13 cellular contexts compared by ENCODE assay signal in the genomic region with DNA sequence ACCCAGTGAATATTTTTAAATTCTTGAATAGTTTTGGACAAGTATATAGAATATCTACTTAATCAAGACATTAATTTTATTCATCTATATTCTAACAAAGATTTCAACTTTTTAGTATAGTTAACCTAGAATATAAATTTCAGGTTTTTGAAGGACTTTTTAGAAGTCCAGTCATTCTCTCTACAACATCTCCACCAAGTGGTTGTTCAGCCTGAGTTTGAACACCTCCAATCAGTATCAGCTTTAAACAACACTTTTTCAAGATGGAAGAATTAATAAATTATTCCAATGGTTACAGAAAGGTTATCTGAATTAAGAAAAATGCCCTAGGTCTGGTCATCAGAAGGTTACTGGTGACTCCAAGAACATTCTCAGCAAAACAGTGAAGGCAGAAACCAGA. TPM values are rescaled to one million over a fixed set of nuclear protein-coding genes. Genes with fewer than 3 reads are reported as not detected.
A peak's percentile ranks its signal among the peaks of the same experiment; 100 is the strongest.
DNase-seq lines count a peak whose midpoint lies in the region; ATAC-seq and TF ChIP-seq lines count a peak whose summit lies in the region.
"Had no signal": no experiment of that assay in that cellular context is flagged by ENCODE, and none has a peak within 500 bp of the region (broad histone marks: within the 10 kb centered on the region; RNA-seq: fewer than 3 reads in every experiment).

No MANE protein-coding gene starts in this region.

- ATAC-seq in DND-41 (ENCODE audit: insufficient read depth, low read depth), result peak; percentile 66
- ATAC-seq: activated CD4-positive, CD25-positive, alpha-beta regulatory T cell treated with anti-CD3 and anti-CD28 coated beads, Interleukin-2, amount 50 U/mL, for 24 hours had no signal

- peaks cover 45% of the 10 kb centered on the region for H3K4me1 Mint-ChIP-seq in mesothelial cell of epicardium

- peak; percentile 66 for TF ChIP-seq CTCF in DND-41 (IDR thresholded peaks at IDR 0.05; ENCODE audit: borderline replicate concordance, extremely low read depth, low read length, poor library complexity, severe bottlenecking)
- TF ChIP-seq CTCF in mesothelial cell of epicardium (IDR thresholded peaks at IDR 0.05; ENCODE audit: unreplicated experiment), result no peak

- no peak overlapping the region for H3K4me2 ChIP-seq in DND-41 (ENCODE audit: insufficient read depth, low read length)

- H3K4me1 ChIP-seq in DND-41 (ENCODE audit: insufficient read depth, low read length), result no peaks in the 10 kb centered on the region

- peak overlapping the region; percentile 70 for H3K27ac Mint-ChIP-seq in mesothelial cell of epicardium

- H3K27me3 ChIP-seq in DND-41 (ENCODE audit: insufficient read depth, low read length, poor library complexity), result no peaks in the 10 kb centered on the region

- no peaks in the 10 kb centered on the region for H3K9me3 ChIP-seq in DND-41 (ENCODE audit: insufficient read depth, low read length, severe bottlenecking)
- H3K9me3 ChIP-seq: thoracic aorta had no signal

- in situ Hi-C loops in T47D (cut with HindIII; ENCODE audit: low pct_unique_long_range_greater_than_20kb, low sequenced_read_pairs), result no loop called here

- H3K36me3 ChIP-seq in DND-41 (ENCODE audit: insufficient read depth, low read length), result no peaks in the 10 kb centered on the region
- H3K36me3 ChIP-seq: thoracic aorta had no signal

- H3K79me2 ChIP-seq in DND-41 (ENCODE audit: insufficient read depth, low read length), result no peaks in the 10 kb centered on the region

- no peak overlapping the region for H3K27ac ChIP-seq in DND-41 (ENCODE audit: low read length)
- H3K27ac ChIP-seq: thoracic aorta had no signal

- no peak overlapping the region for H2AFZ ChIP-seq in DND-41 (ENCODE audit: low read depth, low read length)

- H3K4me3 ChIP-seq in DND-41 (ENCODE audit: low read depth in 1 of 2, low read length in 2 of 2), result no peak overlapping the region
- H3K4me3 ChIP-seq: thoracic aorta had no signal

- H3K4me3 Mint-ChIP-seq in mesothelial cell of epicardium, result no peak overlapping the region

- peaks cover 10% of the 10 kb centered on the region for H3K9me3 Mint-ChIP-seq in mesothelial cell of epicardium

- no peak overlapping the region for H3K9ac ChIP-seq in DND-41 (ENCODE audit: low read depth, low read length)

- peaks cover 5% of the 10 kb centered on the region for H3K36me3 Mint-ChIP-seq in mesothelial cell of epicardium

- H3K27me3 Mint-ChIP-seq in mesothelial cell of epicardium (ENCODE audit: low read depth), result no peaks in the 10 kb centered on the region

- DNase-seq in DND-41 (no peak), Kasumi-1 (lab: John Stamatoyannopoulos, UW) (peak; percentile 25 to 54), T47D (ENCODE audit: low read depth in 1 of 2, low spot score in 1 of 2) (peak; percentile 10 to 43), mesothelial cell of epicardium (ENCODE audit: low spot score in 2 of 2, unreplicated experiment in 2 of 2) (no peak), glomerular visceral epithelial cell (ENCODE audit: extremely low spot score) (no peak), EL (no peak), SIG-M5 treated with dmso at 0.1 percent for 504 hours (lab: John Stamatoyannopoulos, UW; ENCODE audit: unreplicated experiment) (no peak), NCI-H2171 treated with DMSO at 0.1 percent for 48 hours (lab: John Stamatoyannopoulos, UW) (no peak)
- DNase-seq: cerebellar nuclear complex, head of caudate nucleus, mesendoderm had no signal

- H4K20me1 ChIP-seq in DND-41 (ENCODE audit: insufficient read depth, low read length), result no peaks in the 10 kb centered on the region

RNA-seq across cellular contexts. Expression of gene EIF3M, which starts 31.8 kb away (rescaled TPM):
- total RNA-seq in mesothelial cell of epicardium, result 440 to 458 TPM (median 454 TPM) in 3 replicates

Comparison
In these comparisons a context has a peak if more than half of its experiments do, and no peak if none do; other contexts are left out.
1. DNase-seq: peak in Kasumi-1 (2 of 2) and T47D (2 of 2); none in DND-41 (single experiment), mesothelial cell of epicardium (0 of 2), glomerular visceral epithelial cell (single experiment), EL (single experiment), SIG-M5 treated with dmso at 0.1 percent for 504 hours (single experiment) and NCI-H2171 treated with DMSO at 0.1 percent for 48 hours (single experiment).